Comparison of ENCODE assay signal across 1 cellular context in the genomic region with DNA sequence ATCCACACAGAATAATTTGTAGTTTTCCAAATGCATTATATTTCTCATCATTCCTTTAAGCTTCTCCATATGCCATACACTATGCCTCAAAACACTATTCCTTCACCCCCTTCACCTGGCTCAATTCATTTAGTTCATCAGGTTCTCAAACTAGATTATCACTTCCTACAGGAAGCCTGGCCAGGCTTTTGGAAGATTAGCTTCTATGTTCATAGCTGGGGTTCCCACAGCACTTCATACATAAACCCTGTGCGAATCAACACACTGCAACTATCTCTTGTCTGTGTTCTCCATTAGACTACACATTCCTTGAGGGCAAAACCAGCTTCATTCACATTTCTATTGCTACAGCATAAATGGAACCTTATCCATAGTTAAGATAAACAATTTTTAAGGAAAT.
TF ChIP-seq lines count a peak whose summit lies in the region.

No MANE protein-coding gene starts in this region.

TF ChIP-seq in SK-N-SH, 30 proteins besides CTCF, POLR2A, EP300 and RAD21:
- TF ChIP-seq, protein P1, sequence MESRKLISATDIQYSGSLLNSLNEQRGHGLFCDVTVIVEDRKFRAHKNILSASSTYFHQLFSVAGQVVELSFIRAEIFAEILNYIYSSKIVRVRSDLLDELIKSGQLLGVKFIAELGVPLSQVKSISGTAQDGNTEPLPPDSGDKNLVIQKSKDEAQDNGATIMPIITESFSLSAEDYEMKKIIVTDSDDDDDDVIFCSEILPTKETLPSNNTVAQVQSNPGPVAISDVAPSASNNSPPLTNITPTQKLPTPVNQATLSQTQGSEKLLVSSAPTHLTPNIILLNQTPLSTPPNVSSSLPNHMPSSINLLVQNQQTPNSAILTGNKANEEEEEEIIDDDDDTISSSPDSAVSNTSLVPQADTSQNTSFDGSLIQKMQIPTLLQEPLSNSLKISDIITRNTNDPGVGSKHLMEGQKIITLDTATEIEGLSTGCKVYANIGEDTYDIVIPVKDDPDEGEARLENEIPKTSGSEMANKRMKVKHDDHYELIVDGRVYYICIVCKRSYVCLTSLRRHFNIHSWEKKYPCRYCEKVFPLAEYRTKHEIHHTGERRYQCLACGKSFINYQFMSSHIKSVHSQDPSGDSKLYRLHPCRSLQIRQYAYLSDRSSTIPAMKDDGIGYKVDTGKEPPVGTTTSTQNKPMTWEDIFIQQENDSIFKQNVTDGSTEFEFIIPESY (IDR thresholded peaks at IDR 0.05; ENCODE audit: borderline replicate concordance, low read depth), result no peak
- TF ChIP-seq, protein P2, sequence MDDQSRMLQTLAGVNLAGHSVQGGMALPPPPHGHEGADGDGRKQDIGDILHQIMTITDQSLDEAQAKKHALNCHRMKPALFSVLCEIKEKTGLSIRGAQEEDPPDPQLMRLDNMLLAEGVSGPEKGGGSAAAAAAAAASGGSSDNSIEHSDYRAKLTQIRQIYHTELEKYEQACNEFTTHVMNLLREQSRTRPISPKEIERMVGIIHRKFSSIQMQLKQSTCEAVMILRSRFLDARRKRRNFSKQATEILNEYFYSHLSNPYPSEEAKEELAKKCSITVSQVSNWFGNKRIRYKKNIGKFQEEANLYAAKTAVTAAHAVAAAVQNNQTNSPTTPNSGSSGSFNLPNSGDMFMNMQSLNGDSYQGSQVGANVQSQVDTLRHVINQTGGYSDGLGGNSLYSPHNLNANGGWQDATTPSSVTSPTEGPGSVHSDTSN (IDR thresholded peaks at IDR 0.05), result no peak
- no peak for TF ChIP-seq SIN3A (IDR thresholded peaks at IDR 0.05; ENCODE audit: borderline replicate concordance, low read depth, low read length)
- TF ChIP-seq NRF1 (IDR thresholded peaks at IDR 0.05; ENCODE audit: low read depth, low read length), result no peak
